Comparison of ENCODE assay signal across 17 cellular contexts in the genomic region with DNA sequence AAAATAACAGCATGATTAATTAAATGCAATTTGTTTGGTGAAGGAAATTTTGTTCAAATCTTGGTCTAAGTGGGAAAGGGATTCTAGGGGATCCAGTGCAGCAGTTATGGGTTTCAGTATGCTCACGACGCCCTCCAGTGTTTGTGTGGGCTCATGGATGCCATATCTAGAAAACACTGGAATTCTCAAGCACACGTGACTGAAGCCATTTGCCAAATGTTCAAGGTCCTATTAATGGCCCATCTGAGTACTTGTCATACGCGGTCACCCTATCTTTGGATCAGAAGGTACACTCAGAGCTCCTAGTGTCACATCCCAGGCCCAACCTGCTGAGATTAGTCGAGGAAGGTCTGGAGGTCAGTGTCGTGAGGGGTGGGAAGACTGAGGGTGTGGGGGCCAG. TPM values are rescaled to one million over a fixed set of nuclear protein-coding genes. Genes with fewer than 3 reads are reported as not detected.
"Had no signal": no experiment of that assay in that cellular context is flagged by ENCODE, and none has a peak within 500 bp of the region (broad histone marks: within the 10 kb centered on the region; RNA-seq: fewer than 3 reads in every experiment).

No MANE protein-coding gene starts in this region.

RNA-seq across cellular contexts. Expression of gene MCCD1, which starts 42.7 kb away (rescaled TPM):
- total RNA-seq: activated CD4-positive, alpha-beta T cell treated with anti-CD3 and anti-CD28 coated beads, Interleukin-2, amount 10 ng/mL, durations not matched to agents 7 days and 5 days; activated CD8-positive, alpha-beta T cell treated with anti-CD3 and anti-CD28 coated beads, Interleukin-2, amount 10 ng/mL, durations not matched to agents 7 days and 5 days; activated T-helper 1 cell treated with anti-CD3 and anti-CD28 coated beads, Interleukin-12 subunit alpha, Interleukin-12 subunit beta, Interleukin-2, Interleukin-4 antibody, amounts not matched to agents 30 ng/mL and 10 ng/mL and 1 ng/mL, durations not matched to agents 14 hours and 24 hours and 36 hours; cardiac septum; chondrocyte; epithelial cell of proximal tubule; fibroblast of villous mesenchyme; kidney epithelial cell; mononuclear cell; neural crest cell; occipital lobe; posterior vena cava; T-helper 17 cell; temporal lobe; transverse colon; vagina had no signal
- polyA plus RNA-seq: liver had no signal
